In genomic region chr20:6583134-6583738, GRCh38 we compare ENCODE assay signal across 8 cellular contexts.
A peak's percentile ranks its signal among the peaks of the same experiment; 100 is the strongest.
DNase-seq lines count a peak whose midpoint lies in the region; ATAC-seq, FAIRE-seq and TF ChIP-seq lines count a peak whose summit lies in the region.

No MANE protein-coding gene starts in this region.

- intact Hi-C loops in kidney (cut with DNase I) = no loop called here

- TF ChIP-seq CTCF in brain (conservative IDR thresholded peaks at IDR 0.05) (peak; percentile 47 to 74), kidney (IDR thresholded peaks at IDR 0.05; ENCODE audit: borderline replicate concordance, extremely low read depth, insufficient read depth) (peak; percentile 72)

- H3K36me3 ChIP-seq in kidney (ENCODE audit: control insufficient read depth in 1 of 2, insufficient read depth in 2 of 2, low read length in 2 of 2) = no peaks in the 10 kb centered on the region

- peak; percentile 37 for FAIRE-seq in kidney (lab: Jason Lieb, UNC)

- peak; percentile 39 to 52 for DNase-seq in AML-193 (lab: John Stamatoyannopoulos, UW)
- peak; percentile 8 for DNase-seq in NCI-H510A (lab: John Stamatoyannopoulos, UW)
- DNase-seq in kidney = peak; percentile 71
- DNase-seq in T-helper 17 cell = no peak

- no peaks in the 10 kb centered on the region for H3K4me1 ChIP-seq in kidney (ENCODE audit: control insufficient read depth in 1 of 2, insufficient read depth in 1 of 2, low read depth in 1 of 2, low read length in 2 of 2)

- no peak overlapping the region for H3K4me3 ChIP-seq in kidney (ENCODE audit: low read length in 2 of 2)

- H3K9me3 Mint-ChIP-seq in brain = peaks cover 0 to 9% (median 0%) of the 10 kb centered on the region in 5 experiments

- H3K27ac Mint-ChIP-seq in brain (no peak overlapping the region), T-helper 17 cell (no peak overlapping the region)

- H3K27ac ChIP-seq in kidney (ENCODE audit: low read depth in 2 of 2, low read length in 2 of 2) = no peak overlapping the region

- H3K9ac ChIP-seq in kidney (ENCODE audit: low read length in 2 of 2) = no peak overlapping the region

- H3K4me3 Mint-ChIP-seq in brain (peak overlapping the region in 1 of 5 experiments; percentile 4), T-helper 17 cell (no peak overlapping the region)

- H3K9me3 ChIP-seq in kidney (ENCODE audit: control insufficient read depth in 1 of 2, low read length in 2 of 2) (no peaks in the 10 kb centered on the region), T-helper 17 cell (ENCODE audit: control insufficient read depth, low read length, poor library complexity, severe bottlenecking) (no peaks in the 10 kb centered on the region)

- ATAC-seq in GM18907 (IDR thresholded peaks at IDR 0.05; ENCODE audit: unreplicated experiment) = peak; percentile 93
- ATAC-seq in HG03175 (IDR thresholded peaks at IDR 0.05; ENCODE audit: unreplicated experiment) = peak; percentile 90
- ATAC-seq in T-helper 17 cell = no peak
- no peak for ATAC-seq in HG02884 (IDR thresholded peaks at IDR 0.05; ENCODE audit: unreplicated experiment)

- H3K4me1 Mint-ChIP-seq in brain = peaks cover 20% of the 10 kb centered on the region
- H3K4me1 Mint-ChIP-seq in T-helper 17 cell = no peaks in the 10 kb centered on the region

- no peaks in the 10 kb centered on the region for H3K27me3 Mint-ChIP-seq in brain
- no peaks in the 10 kb centered on the region for H3K27me3 Mint-ChIP-seq in T-helper 17 cell

- H3K36me3 Mint-ChIP-seq in brain (no peaks in the 10 kb centered on the region), T-helper 17 cell (ENCODE audit: low read depth) (no peaks in the 10 kb centered on the region)

Comparison
In these comparisons a context has a peak if more than half of its experiments do, and no peak if none do; other contexts are left out.
1. DNase-seq: peak in AML-193 (2 of 2), NCI-H510A (single experiment) and kidney (single experiment); none in T-helper 17 cell (0 of 3).
2. ATAC-seq: peak in GM18907 (single experiment) and HG03175 (single experiment); none in T-helper 17 cell (single experiment) and HG02884 (single experiment).